28 cellular contexts compared by ENCODE assay signal in genomic region chr15:62748175-62748574, GRCh38.
"Had no signal": no experiment of that assay in that cellular context is flagged by ENCODE, and none has a peak within 500 bp of the region (broad histone marks: within the 10 kb centered on the region; RNA-seq: fewer than 3 reads in every experiment).

No MANE protein-coding gene starts in this region.

- H3K9me3 ChIP-seq: adrenal gland, ascending aorta, esophagus muscularis mucosa, heart right ventricle, left ventricle myocardium inferior, spleen, thoracic aorta, uterus had no signal

- H3K27ac ChIP-seq: adrenal gland, ascending aorta, brain microvascular endothelial cell, esophagus muscularis mucosa, foreskin keratinocyte, heart right ventricle, left ventricle myocardium inferior, spleen, thoracic aorta, uterus had no signal

- H3K4me1 Mint-ChIP-seq: activated naive CD8-positive, alpha-beta T cell treated with anti-CD3 and anti-CD28 coated beads for 36 hours; naive thymus-derived CD4-positive, alpha-beta T cell; T-cell had no signal

- DNase-seq: activated CD4-positive, alpha-beta T cell treated with anti-CD3 and anti-CD28 coated beads for 4 hours; activated CD4-positive, alpha-beta T cell treated with anti-CD3 and anti-CD28 coated beads, Interleukin-2, amount 50 U/mL, for 4 hours; activated effector memory CD4-positive, alpha-beta T cell treated with anti-CD3 and anti-CD28 coated beads, Interleukin-2, amount 50 U/mL, for 16 hours; activated naive CD4-positive, alpha-beta T cell treated with anti-CD3 and anti-CD28 coated beads for 36 hours; activated naive CD8-positive, alpha-beta T cell treated with anti-CD3 and anti-CD28 coated beads for 36 hours; activated T-cell treated with anti-CD3 and anti-CD28 coated beads for 4 hours; adrenal gland; brain microvascular endothelial cell; effector CD4-positive, alpha-beta T cell; foreskin keratinocyte; heart right ventricle; left ventricle myocardium inferior; midbrain; naive thymus-derived CD4-positive, alpha-beta T cell; posterior cingulate gyrus; right cardiac atrium; spleen; stimulated activated naive CD4-positive, alpha-beta T cell; T-cell; uterus had no signal

- H3K4me3 Mint-ChIP-seq: activated naive CD4-positive, alpha-beta T cell treated with anti-CD3 and anti-CD28 coated beads for 36 hours; activated naive CD8-positive, alpha-beta T cell treated with anti-CD3 and anti-CD28 coated beads for 36 hours; activated T-helper 1 cell treated with anti-CD3 and anti-CD28 coated beads, Interleukin-12 subunit alpha, Interleukin-12 subunit beta, Interleukin-2, Interleukin-4 antibody, amounts not matched to agents 30 ng/mL and 10 ng/mL and 1 ng/mL, durations not matched to agents 14 hours and 24 hours and 36 hours; dendritic cell treated with granulocyte-macrophage colony-stimulating factor and Interleukin-4, amounts not matched to agents 40 ng/mL and 50 ng/mL, for 4 days; naive thymus-derived CD4-positive, alpha-beta T cell; T-cell; T-helper 2 cell treated with Interferon-gamma antibody and Interleukin-4, amounts not matched to agents 5 μg/mL and 100 μg/mL, for 36 hours; type B pancreatic cell had no signal

- H3K9me3 Mint-ChIP-seq: activated naive CD4-positive, alpha-beta T cell treated with anti-CD3 and anti-CD28 coated beads for 36 hours; activated naive CD8-positive, alpha-beta T cell treated with anti-CD3 and anti-CD28 coated beads for 36 hours; activated T-helper 1 cell treated with anti-CD3 and anti-CD28 coated beads, Interleukin-12 subunit alpha, Interleukin-12 subunit beta, Interleukin-2, Interleukin-4 antibody, amounts not matched to agents 30 ng/mL and 10 ng/mL and 1 ng/mL, durations not matched to agents 14 hours and 24 hours and 36 hours; dendritic cell treated with granulocyte-macrophage colony-stimulating factor and Interleukin-4, amounts not matched to agents 40 ng/mL and 50 ng/mL, for 4 days; naive thymus-derived CD4-positive, alpha-beta T cell; T-cell; T-helper 2 cell treated with Interferon-gamma antibody and Interleukin-4, amounts not matched to agents 5 μg/mL and 100 μg/mL, for 36 hours; type B pancreatic cell had no signal

- H3K36me3 Mint-ChIP-seq: activated naive CD8-positive, alpha-beta T cell treated with anti-CD3 and anti-CD28 coated beads for 36 hours; naive thymus-derived CD4-positive, alpha-beta T cell; T-cell had no signal

- H3K27me3 ChIP-seq: adrenal gland, ascending aorta, brain microvascular endothelial cell, esophagus muscularis mucosa, foreskin keratinocyte, heart right ventricle, spleen, uterus had no signal

- H3K4me1 ChIP-seq: adrenal gland, ascending aorta, left ventricle myocardium inferior, uterus had no signal

- H3K27ac Mint-ChIP-seq: activated naive CD4-positive, alpha-beta T cell treated with anti-CD3 and anti-CD28 coated beads for 36 hours; activated naive CD8-positive, alpha-beta T cell treated with anti-CD3 and anti-CD28 coated beads for 36 hours; activated T-helper 1 cell treated with anti-CD3 and anti-CD28 coated beads, Interleukin-12 subunit alpha, Interleukin-12 subunit beta, Interleukin-2, Interleukin-4 antibody, amounts not matched to agents 30 ng/mL and 10 ng/mL and 1 ng/mL, durations not matched to agents 14 hours and 24 hours and 36 hours; dendritic cell treated with granulocyte-macrophage colony-stimulating factor and Interleukin-4, amounts not matched to agents 40 ng/mL and 50 ng/mL, for 4 days; naive thymus-derived CD4-positive, alpha-beta T cell; T-cell; T-helper 2 cell treated with Interferon-gamma antibody and Interleukin-4, amounts not matched to agents 5 μg/mL and 100 μg/mL, for 36 hours; type B pancreatic cell had no signal

- H3K36me3 ChIP-seq: adrenal gland, brain microvascular endothelial cell, spleen, uterus had no signal

- H3K4me3 ChIP-seq: adrenal gland, ascending aorta, esophagus muscularis mucosa, heart right ventricle, left ventricle myocardium inferior, lung, spleen, thoracic aorta, uterus had no signal

- ATAC-seq: foreskin keratinocyte; heart right ventricle; naive thymus-derived CD4-positive, alpha-beta T cell; right cardiac atrium; T-cell had no signal

- H3K27me3 Mint-ChIP-seq: activated naive CD8-positive, alpha-beta T cell treated with anti-CD3 and anti-CD28 coated beads for 36 hours; type B pancreatic cell had no signal
